In genomic region chr18:54240629-54241107, GRCh38 we compare ENCODE assay signal across 18 cellular contexts. TPM values are rescaled to one million over a fixed set of nuclear protein-coding genes. Genes with fewer than 3 reads are reported as not detected.
A peak's percentile ranks its signal among the peaks of the same experiment; 100 is the strongest.
DNase-seq lines count a peak whose midpoint lies in the region; ATAC-seq and TF ChIP-seq lines count a peak whose summit lies in the region.
"Had no signal": no experiment of that assay in that cellular context is flagged by ENCODE, and none has a peak within 500 bp of the region (broad histone marks: within the 10 kb centered on the region; RNA-seq: fewer than 3 reads in every experiment).

No MANE protein-coding gene starts in this region.

- H3K4me3 ChIP-seq in BLaER1 (no peak overlapping the region), trophoblast cell (ENCODE audit: low read depth, low read length) (no peak overlapping the region)
- H3K4me3 ChIP-seq: cardiac muscle cell had no signal

- no peak overlapping the region for H3K18ac ChIP-seq in trophoblast cell (ENCODE audit: low read length)

- H3K4ac ChIP-seq in trophoblast cell (ENCODE audit: low read depth, low read length), result no peak overlapping the region

- no peaks in the 10 kb centered on the region for H3K79me2 ChIP-seq in trophoblast cell (ENCODE audit: control insufficient read depth, insufficient read depth, low read length, poor library complexity)

- no peaks in the 10 kb centered on the region for H3K36me3 Mint-ChIP-seq in WTC11
- H3K36me3 Mint-ChIP-seq: naive thymus-derived CD8-positive, alpha-beta T cell had no signal

- peaks cover 2% of the 10 kb centered on the region for H3K79me1 ChIP-seq in trophoblast cell (ENCODE audit: low read length)

- H3K27me3 ChIP-seq in BLaER1 (no peaks in the 10 kb centered on the region), trophoblast cell (ENCODE audit: insufficient read depth, low read length) (no peaks in the 10 kb centered on the region)
- H3K27me3 ChIP-seq: cardiac muscle cell had no signal

- H3K9me3 ChIP-seq in BLaER1, result peaks cover 19% of the 10 kb centered on the region; the same call in 1 of the 2 replicates
- no peaks in the 10 kb centered on the region for H3K9me3 ChIP-seq in trophoblast cell (ENCODE audit: insufficient read depth, low read depth, low read length)

- no peak overlapping the region for H4K12ac ChIP-seq in trophoblast cell (ENCODE audit: low read depth, low read length)

- POLR2A ChIA-PET in WTC11 (lab: Charles Lee), result no interaction called here

- no peak for TF ChIP-seq CTCF in WTC11 (IDR thresholded peaks at IDR 0.05)

- H3K4me3 Mint-ChIP-seq in WTC11, result no peak overlapping the region
- H3K4me3 Mint-ChIP-seq: activated naive CD4-positive, alpha-beta T cell treated with anti-CD3 and anti-CD28 coated beads for 36 hours; naive thymus-derived CD8-positive, alpha-beta T cell; stimulated activated naive CD8-positive, alpha-beta T cell treated with anti-CD3 and anti-CD28 coated beads, Interleukin-15, Interleukin-2, amounts not matched to agents 100 ng/mL and 50 ng/mL, for 24 hours had no signal

- no peaks in the 10 kb centered on the region for H4K20me1 ChIP-seq in BLaER1

- peak overlapping the region; percentile 11 for H3K14ac ChIP-seq in trophoblast cell (ENCODE audit: low read length)

- no peak overlapping the region for H3K27ac Mint-ChIP-seq in WTC11
- H3K27ac Mint-ChIP-seq: activated naive CD4-positive, alpha-beta T cell treated with anti-CD3 and anti-CD28 coated beads for 36 hours; naive thymus-derived CD8-positive, alpha-beta T cell; stimulated activated naive CD8-positive, alpha-beta T cell treated with anti-CD3 and anti-CD28 coated beads, Interleukin-15, Interleukin-2, amounts not matched to agents 100 ng/mL and 50 ng/mL, for 24 hours had no signal

- WGBS in trophoblast cell (ENCODE audit: extremely low coverage, insufficient coverage, insufficient read length), result no CpG with 5 or more reads among the region's 13 CpGs

- H4K91ac ChIP-seq in trophoblast cell (ENCODE audit: low read depth, low read length), result no peak overlapping the region

- H3K4me1 Mint-ChIP-seq in WTC11, result peaks cover 16% of the 10 kb centered on the region

- no peak overlapping the region for H2AFZ ChIP-seq in trophoblast cell (ENCODE audit: insufficient read depth, low read length, poor library complexity)

- peak overlapping the region; percentile 45; the same call in 1 of the 2 replicates for H3K27ac ChIP-seq in BLaER1
- H3K27ac ChIP-seq in trophoblast cell (ENCODE audit: low read depth, low read length), result no peak overlapping the region
- H3K27ac ChIP-seq: cardiac muscle cell, RWPE1 had no signal

- DNase-seq in M059J (ENCODE audit: low read depth) (peak; percentile 12), fibroblast of peridontal ligament (ENCODE audit: extremely low read depth) (peak; percentile 63), trophoblast cell (no peak), SIG-M5 treated with dmso at 0.1 percent for 504 hours (lab: John Stamatoyannopoulos, UW; ENCODE audit: unreplicated experiment) (no peak), COLO668 (lab: John Stamatoyannopoulos, UW; ENCODE audit: unreplicated experiment) (no peak), WTC11 (ENCODE audit: low spot score) (no peak), middle frontal gyrus (ENCODE audit: extremely low spot score, low spot score) (no peak)
- DNase-seq: activated naive CD4-positive, alpha-beta T cell treated with anti-CD3 and anti-CD28 coated beads for 36 hours; GOT3; kidney; naive thymus-derived CD8-positive, alpha-beta T cell; NCI-H146; NCI-H510A treated with DMSO at 0.1 percent for 48 hours had no signal

- no peak overlapping the region for H2AK5ac ChIP-seq in trophoblast cell (ENCODE audit: low read length)

- peaks cover 27% of the 10 kb centered on the region for H3K4me1 ChIP-seq in BLaER1
- H3K4me1 ChIP-seq in trophoblast cell (ENCODE audit: control insufficient read depth in 1 of 2, insufficient read depth in 2 of 2, low read length in 2 of 2), result no peaks in the 10 kb centered on the region

- H3K36me3 ChIP-seq in BLaER1 (no peaks in the 10 kb centered on the region), trophoblast cell (ENCODE audit: control insufficient read depth in 1 of 2, insufficient read depth in 2 of 2, low read length in 2 of 2) (no peaks in the 10 kb centered on the region)
- H3K36me3 ChIP-seq: cardiac muscle cell had no signal

- no peak overlapping the region for H2BK120ac ChIP-seq in trophoblast cell (ENCODE audit: insufficient read depth, low read length, poor library complexity)

- H3K27me3 Mint-ChIP-seq in WTC11 (ENCODE audit: low read depth), result no peaks in the 10 kb centered on the region
- H3K27me3 Mint-ChIP-seq: stimulated activated naive CD8-positive, alpha-beta T cell treated with anti-CD3 and anti-CD28 coated beads, Interleukin-15, Interleukin-2, amounts not matched to agents 100 ng/mL and 50 ng/mL, for 24 hours had no signal

- no peak overlapping the region for H4K8ac ChIP-seq in trophoblast cell (ENCODE audit: low read depth, low read length)

- H3K23ac ChIP-seq in trophoblast cell (ENCODE audit: low read length), result no peak overlapping the region

- H3K4me2 ChIP-seq in BLaER1 (peak overlapping the region; percentile 61), trophoblast cell (ENCODE audit: low read length) (no peak overlapping the region)

- H2BK12ac ChIP-seq in trophoblast cell (ENCODE audit: low read length), result peak overlapping the region; percentile 7

- no peak; the same call in 1 of the 2 replicates for ATAC-seq in WTC11
- ATAC-seq: activated CD4-positive, CD25-positive, alpha-beta regulatory T cell treated with anti-CD3 and anti-CD28 coated beads, Interleukin-2, amount 50 U/mL, for 24 hours; naive thymus-derived CD8-positive, alpha-beta T cell had no signal

- no peak overlapping the region for H2BK5ac ChIP-seq in trophoblast cell (ENCODE audit: low read depth, low read length, poor library complexity)

- no peak overlapping the region for H3K9ac ChIP-seq in BLaER1
- no peak overlapping the region for H3K9ac ChIP-seq in trophoblast cell (ENCODE audit: low read length)

- CTCF ChIA-PET in WTC11 (lab: Charles Lee), result interaction anchor here (1.1 to 1.9 kb wide), 3 partner anchors 8 to 117 kb away, joined by 3 to 5 read pairs (median 5); partner anchors contain the start of genes C18orf54 and STARD6

- H3K9me3 Mint-ChIP-seq in WTC11, result no peaks in the 10 kb centered on the region; the same call in 1 of the 2 replicates
- H3K9me3 Mint-ChIP-seq: activated naive CD4-positive, alpha-beta T cell treated with anti-CD3 and anti-CD28 coated beads for 36 hours; naive thymus-derived CD8-positive, alpha-beta T cell; stimulated activated naive CD8-positive, alpha-beta T cell treated with anti-CD3 and anti-CD28 coated beads, Interleukin-15, Interleukin-2, amounts not matched to agents 100 ng/mL and 50 ng/mL, for 24 hours had no signal

TF ChIP-seq in WTC11, 78 proteins besides CTCF, POLR2A, EP300 and RAD21:
- TF ChIP-seq CREM (CRISPR knock-in tag; IDR thresholded peaks at IDR 0.05) (no peak), TEAD4 (CRISPR knock-in tag; IDR thresholded peaks at IDR 0.05) (no peak)

RNA-seq across cellular contexts. Expression of gene MBD2, which starts 16.2 kb away (rescaled TPM):
- total RNA-seq in M059J (2014; rRNA removed; shearing (Covaris generic)), result 37.1 and 49.7 TPM in 2 replicates
- polyA plus RNA-seq in trophoblast cell (2013), result 33.1 and 34.2 TPM in 2 replicates
- 32.8 to 42.7 TPM (median 37.4 TPM) in 3 replicates for total RNA-seq in WTC11 (2021)

RNA-seq across cellular contexts. Expression of gene POLI, which starts 28.6 kb away (rescaled TPM):
- total RNA-seq in M059J (2014; rRNA removed; shearing (Covaris generic)), result 21.9 and 22.7 TPM in 2 replicates
- polyA plus RNA-seq in trophoblast cell (2013), result 19.2 and 22.4 TPM in 2 replicates
- total RNA-seq in WTC11 (2021), result 41.6 to 52.0 TPM (median 43.8 TPM) in 3 replicates

Comparison
In these comparisons a context has a peak if more than half of its experiments do, and no peak if none do; other contexts are left out.
1. DNase-seq: peak in M059J (single experiment) and fibroblast of peridontal ligament (single experiment); none in trophoblast cell (0 of 2), SIG-M5 treated with dmso at 0.1 percent for 504 hours (single experiment), COLO668 (single experiment), WTC11 (single experiment) and middle frontal gyrus (single experiment).